1 cellular context compared by ENCODE assay signal in the genomic region with DNA sequence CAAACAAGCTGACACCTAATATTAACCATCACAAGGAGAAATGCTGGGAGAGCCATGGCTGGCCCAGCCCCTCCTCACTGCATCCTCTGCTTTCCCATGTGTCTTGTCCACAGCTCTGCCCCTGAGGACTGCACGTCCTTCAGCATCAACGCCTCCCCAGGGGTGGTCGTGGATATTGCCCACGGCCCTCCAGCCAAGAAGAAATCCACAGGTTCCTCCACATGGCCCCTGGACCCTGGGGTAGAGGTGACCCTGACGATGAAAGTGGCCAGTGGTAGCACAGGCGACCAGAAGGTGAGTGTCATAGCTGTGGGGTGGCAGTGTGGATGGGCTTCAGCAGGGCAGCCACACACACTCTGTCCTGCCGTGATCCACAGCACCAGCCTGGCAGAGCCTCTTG.
TF ChIP-seq lines count a peak whose summit lies in the region.

No MANE protein-coding gene starts in this region.

TF ChIP-seq in IMR-90, 13 proteins besides CTCF, POLR2A, EP300 and RAD21:
- TF ChIP-seq, protein P1, sequence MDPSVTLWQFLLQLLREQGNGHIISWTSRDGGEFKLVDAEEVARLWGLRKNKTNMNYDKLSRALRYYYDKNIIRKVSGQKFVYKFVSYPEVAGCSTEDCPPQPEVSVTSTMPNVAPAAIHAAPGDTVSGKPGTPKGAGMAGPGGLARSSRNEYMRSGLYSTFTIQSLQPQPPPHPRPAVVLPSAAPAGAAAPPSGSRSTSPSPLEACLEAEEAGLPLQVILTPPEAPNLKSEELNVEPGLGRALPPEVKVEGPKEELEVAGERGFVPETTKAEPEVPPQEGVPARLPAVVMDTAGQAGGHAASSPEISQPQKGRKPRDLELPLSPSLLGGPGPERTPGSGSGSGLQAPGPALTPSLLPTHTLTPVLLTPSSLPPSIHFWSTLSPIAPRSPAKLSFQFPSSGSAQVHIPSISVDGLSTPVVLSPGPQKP (IDR thresholded peaks at IDR 0.05; ENCODE audit: borderline replicate concordance, low read depth, low read length) = no peak
- TF ChIP-seq CEBPB (IDR thresholded peaks at IDR 0.05; ENCODE audit: low read depth, low read length) (no peak), CHD1 (IDR thresholded peaks at IDR 0.05; ENCODE audit: low read depth, low read length) (no peak), MAFK (IDR thresholded peaks at IDR 0.05; ENCODE audit: low read depth, low read length) (no peak), FOS (IDR thresholded peaks at IDR 0.05; ENCODE audit: low read depth, low read length) (no peak), SMC3 (IDR thresholded peaks at IDR 0.05; ENCODE audit: low read depth, low read length) (no peak), NFE2L2 (IDR thresholded peaks at IDR 0.05; ENCODE audit: low read depth, low read length) (no peak), RFX5 (IDR thresholded peaks at IDR 0.05; ENCODE audit: low read depth, low read length) (no peak), RCOR1 (IDR thresholded peaks at IDR 0.05; ENCODE audit: insufficient replicate concordance, low read length) (no peak), MXI1 (IDR thresholded peaks at IDR 0.05; ENCODE audit: borderline replicate concordance, low read depth, low read length) (no peak), BHLHE40 (IDR thresholded peaks at IDR 0.05; ENCODE audit: low read depth, low read length) (no peak), MAZ (IDR thresholded peaks at IDR 0.05; ENCODE audit: borderline replicate concordance, low read depth, low read length) (no peak)
- TF ChIP-seq, protein P2, sequence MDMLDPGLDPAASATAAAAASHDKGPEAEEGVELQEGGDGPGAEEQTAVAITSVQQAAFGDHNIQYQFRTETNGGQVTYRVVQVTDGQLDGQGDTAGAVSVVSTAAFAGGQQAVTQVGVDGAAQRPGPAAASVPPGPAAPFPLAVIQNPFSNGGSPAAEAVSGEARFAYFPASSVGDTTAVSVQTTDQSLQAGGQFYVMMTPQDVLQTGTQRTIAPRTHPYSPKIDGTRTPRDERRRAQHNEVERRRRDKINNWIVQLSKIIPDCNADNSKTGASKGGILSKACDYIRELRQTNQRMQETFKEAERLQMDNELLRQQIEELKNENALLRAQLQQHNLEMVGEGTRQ (IDR thresholded peaks at IDR 0.05; ENCODE audit: low read depth, low read length) = no peak
TF ChIP-seq in IMR-90: peak in this region for 0.
